In the genomic region with DNA sequence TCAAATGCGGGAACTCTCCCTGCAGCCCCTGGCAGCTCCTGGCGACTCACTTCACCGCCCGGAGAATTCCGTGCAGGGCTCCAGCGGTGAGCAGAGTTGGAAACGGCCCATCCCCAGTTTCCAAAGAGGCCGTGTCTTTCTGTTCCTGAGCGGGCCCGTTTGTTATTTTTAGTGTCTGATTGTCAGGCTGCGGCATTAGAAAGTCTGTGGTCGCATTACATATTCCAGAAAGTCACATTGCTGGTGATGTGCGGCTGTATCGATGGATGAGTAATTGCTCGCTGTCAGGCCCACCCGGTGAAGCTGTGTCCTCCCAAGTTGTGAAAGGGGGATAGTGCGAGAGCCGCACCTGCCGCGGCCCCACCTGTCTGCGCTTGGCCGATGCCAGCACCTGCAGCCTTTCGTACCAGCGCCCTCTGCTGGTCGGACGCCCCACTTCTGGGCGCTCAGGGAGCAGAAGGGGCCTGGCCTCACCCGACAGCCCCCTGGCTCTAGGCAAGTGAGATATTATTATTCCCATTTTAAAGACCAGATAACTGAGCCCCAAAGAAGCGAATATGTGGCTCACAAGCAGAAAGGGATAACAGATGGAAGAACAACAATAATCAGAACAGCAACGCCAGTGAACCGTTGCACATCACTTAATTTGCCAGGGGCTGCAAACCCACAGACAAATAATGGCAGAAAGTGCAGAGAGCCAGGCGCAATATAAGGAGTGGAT, we compare ENCODE assay signal across 1 cellular context.
TF ChIP-seq lines count a peak whose summit lies in the region.

No MANE protein-coding gene starts in this region.

TF ChIP-seq in GM23338, 12 proteins besides CTCF, POLR2A, EP300 and RAD21 (continued from another document):
- TF ChIP-seq, protein P1, sequence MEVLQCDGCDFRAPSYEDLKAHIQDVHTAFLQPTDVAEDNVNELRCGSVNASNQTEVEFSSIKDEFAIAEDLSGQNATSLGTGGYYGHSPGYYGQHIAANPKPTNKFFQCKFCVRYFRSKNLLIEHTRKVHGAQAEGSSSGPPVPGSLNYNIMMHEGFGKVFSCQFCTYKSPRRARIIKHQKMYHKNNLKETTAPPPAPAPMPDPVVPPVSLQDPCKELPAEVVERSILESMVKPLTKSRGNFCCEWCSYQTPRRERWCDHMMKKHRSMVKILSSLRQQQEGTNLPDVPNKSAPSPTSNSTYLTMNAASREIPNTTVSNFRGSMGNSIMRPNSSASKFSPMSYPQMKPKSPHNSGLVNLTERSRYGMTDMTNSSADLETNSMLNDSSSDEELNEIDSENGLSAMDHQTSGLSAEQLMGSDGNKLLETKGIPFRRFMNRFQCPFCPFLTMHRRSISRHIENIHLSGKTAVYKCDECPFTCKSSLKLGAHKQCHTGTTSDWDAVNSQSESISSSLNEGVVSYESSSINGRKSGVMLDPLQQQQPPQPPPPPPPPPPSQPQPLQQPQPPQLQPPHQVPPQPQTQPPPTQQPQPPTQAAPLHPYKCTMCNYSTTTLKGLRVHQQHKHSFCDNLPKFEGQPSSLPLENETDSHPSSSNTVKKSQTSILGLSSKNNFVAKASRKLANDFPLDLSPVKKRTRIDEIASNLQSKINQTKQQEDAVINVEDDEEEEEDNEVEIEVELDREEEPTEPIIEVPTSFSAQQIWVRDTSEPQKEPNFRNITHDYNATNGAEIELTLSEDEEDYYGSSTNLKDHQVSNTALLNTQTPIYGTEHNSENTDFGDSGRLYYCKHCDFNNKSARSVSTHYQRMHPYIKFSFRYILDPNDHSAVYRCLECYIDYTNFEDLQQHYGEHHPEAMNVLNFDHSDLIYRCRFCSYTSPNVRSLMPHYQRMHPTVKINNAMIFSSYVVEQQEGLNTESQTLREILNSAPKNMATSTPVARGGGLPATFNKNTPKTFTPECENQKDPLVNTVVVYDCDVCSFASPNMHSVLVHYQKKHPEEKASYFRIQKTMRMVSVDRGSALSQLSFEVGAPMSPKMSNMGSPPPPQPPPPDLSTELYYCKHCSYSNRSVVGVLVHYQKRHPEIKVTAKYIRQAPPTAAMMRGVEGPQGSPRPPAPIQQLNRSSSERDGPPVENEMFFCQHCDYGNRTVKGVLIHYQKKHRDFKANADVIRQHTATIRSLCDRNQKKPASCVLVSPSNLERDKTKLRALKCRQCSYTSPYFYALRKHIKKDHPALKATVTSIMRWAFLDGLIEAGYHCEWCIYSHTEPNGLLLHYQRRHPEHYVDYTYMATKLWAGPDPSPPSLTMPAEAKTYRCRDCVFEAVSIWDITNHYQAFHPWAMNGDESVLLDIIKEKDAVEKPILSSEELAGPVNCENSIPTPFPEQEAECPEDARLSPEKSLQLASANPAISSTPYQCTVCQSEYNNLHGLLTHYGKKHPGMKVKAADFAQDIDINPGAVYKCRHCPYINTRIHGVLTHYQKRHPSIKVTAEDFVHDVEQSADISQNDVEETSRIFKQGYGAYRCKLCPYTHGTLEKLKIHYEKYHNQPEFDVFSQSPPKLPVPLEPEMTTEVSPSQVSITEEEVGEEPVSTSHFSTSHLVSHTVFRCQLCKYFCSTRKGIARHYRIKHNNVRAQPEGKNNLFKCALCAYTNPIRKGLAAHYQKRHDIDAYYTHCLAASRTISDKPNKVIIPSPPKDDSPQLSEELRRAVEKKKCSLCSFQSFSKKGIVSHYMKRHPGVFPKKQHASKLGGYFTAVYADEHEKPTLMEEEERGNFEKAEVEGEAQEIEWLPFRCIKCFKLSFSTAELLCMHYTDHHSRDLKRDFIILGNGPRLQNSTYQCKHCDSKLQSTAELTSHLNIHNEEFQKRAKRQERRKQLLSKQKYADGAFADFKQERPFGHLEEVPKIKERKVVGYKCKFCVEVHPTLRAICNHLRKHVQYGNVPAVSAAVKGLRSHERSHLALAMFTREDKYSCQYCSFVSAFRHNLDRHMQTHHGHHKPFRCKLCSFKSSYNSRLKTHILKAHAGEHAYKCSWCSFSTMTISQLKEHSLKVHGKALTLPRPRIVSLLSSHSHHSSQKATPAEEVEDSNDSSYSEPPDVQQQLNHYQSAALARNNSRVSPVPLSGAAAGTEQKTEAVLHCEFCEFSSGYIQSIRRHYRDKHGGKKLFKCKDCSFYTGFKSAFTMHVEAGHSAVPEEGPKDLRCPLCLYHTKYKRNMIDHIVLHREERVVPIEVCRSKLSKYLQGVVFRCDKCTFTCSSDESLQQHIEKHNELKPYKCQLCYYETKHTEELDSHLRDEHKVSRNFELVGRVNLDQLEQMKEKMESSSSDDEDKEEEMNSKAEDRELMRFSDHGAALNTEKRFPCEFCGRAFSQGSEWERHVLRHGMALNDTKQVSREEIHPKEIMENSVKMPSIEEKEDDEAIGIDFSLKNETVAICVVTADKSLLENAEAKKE (CRISPR knock-in tag; IDR thresholded peaks at IDR 0.05), result no peak
